ENCODE assay signal across 1 cellular context in the genomic region with DNA sequence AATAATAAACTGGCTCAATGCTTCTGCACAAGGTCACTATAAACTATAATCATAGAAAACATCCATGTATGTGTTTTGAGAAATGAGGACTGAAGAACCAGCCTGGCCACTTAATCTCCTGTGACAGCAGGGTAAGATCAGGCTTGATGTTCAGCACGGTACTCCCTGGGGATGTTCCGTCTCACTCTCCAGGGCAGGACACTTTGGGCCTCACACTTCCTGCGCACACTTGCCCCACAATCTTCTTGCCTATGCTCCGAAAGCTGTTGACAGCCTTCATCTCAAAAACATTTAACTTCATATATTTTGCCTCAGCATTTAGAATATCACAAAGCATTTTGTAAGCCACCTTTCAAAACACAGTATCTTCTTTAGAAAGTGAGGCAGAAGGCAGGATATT.
TF ChIP-seq lines count a peak whose summit lies in the region.

No MANE protein-coding gene starts in this region.

TF ChIP-seq in IMR-90, 13 proteins besides CTCF, POLR2A, EP300 and RAD21:
- TF ChIP-seq CEBPB (IDR thresholded peaks at IDR 0.05; ENCODE audit: low read depth, low read length): no peak
- no peak for TF ChIP-seq FOS (IDR thresholded peaks at IDR 0.05; ENCODE audit: low read depth, low read length)
- TF ChIP-seq MXI1 (IDR thresholded peaks at IDR 0.05; ENCODE audit: borderline replicate concordance, low read depth, low read length): no peak
- no peak for TF ChIP-seq CHD1 (IDR thresholded peaks at IDR 0.05; ENCODE audit: low read depth, low read length)
- no peak for TF ChIP-seq MAZ (IDR thresholded peaks at IDR 0.05; ENCODE audit: borderline replicate concordance, low read depth, low read length)
- no peak for TF ChIP-seq SMC3 (IDR thresholded peaks at IDR 0.05; ENCODE audit: low read depth, low read length)
- TF ChIP-seq RFX5 (IDR thresholded peaks at IDR 0.05; ENCODE audit: low read depth, low read length): no peak
- TF ChIP-seq MAFK (IDR thresholded peaks at IDR 0.05; ENCODE audit: low read depth, low read length): no peak
- TF ChIP-seq USF2 (IDR thresholded peaks at IDR 0.05; ENCODE audit: low read depth, low read length): no peak
- no peak for TF ChIP-seq BHLHE40 (IDR thresholded peaks at IDR 0.05; ENCODE audit: low read depth, low read length)
- no peak for TF ChIP-seq NFE2L2 (IDR thresholded peaks at IDR 0.05; ENCODE audit: low read depth, low read length)
- TF ChIP-seq RCOR1 (IDR thresholded peaks at IDR 0.05; ENCODE audit: insufficient replicate concordance, low read length): no peak
- TF ChIP-seq, protein P1, sequence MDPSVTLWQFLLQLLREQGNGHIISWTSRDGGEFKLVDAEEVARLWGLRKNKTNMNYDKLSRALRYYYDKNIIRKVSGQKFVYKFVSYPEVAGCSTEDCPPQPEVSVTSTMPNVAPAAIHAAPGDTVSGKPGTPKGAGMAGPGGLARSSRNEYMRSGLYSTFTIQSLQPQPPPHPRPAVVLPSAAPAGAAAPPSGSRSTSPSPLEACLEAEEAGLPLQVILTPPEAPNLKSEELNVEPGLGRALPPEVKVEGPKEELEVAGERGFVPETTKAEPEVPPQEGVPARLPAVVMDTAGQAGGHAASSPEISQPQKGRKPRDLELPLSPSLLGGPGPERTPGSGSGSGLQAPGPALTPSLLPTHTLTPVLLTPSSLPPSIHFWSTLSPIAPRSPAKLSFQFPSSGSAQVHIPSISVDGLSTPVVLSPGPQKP (IDR thresholded peaks at IDR 0.05; ENCODE audit: borderline replicate concordance, low read depth, low read length): no peak
TF ChIP-seq in IMR-90: peak in this region for 0.
